8 cellular contexts compared by ENCODE assay signal in genomic region chr13:102774210-102774560, GRCh38. TPM values are rescaled to one million over a fixed set of nuclear protein-coding genes. Genes with fewer than 3 reads are reported as not detected.
DNase-seq lines count a peak whose midpoint lies in the region; ATAC-seq and TF ChIP-seq lines count a peak whose summit lies in the region.

No MANE protein-coding gene starts in this region.

- CTCF ChIA-PET in HCT116 (lab: Charles Lee), result interaction anchor here (1.3 to 2.0 kb wide), 2 partner anchors 49 to 73 kb away, joined by 4 read pairs; no protein-coding TSS in a partner anchor

- H3K9me3 ChIP-seq in HCT116 (ENCODE audit: control insufficient read depth in 1 of 2, insufficient read depth in 1 of 2, low read depth in 1 of 2, low read length in 2 of 2) (no peaks in the 10 kb centered on the region), left ventricle myocardium inferior (replicated peaks) (no peaks in the 10 kb centered on the region)

- intact Hi-C loops in HCT116 (cut with micrococcal nuclease), result no loop called here
- intact Hi-C loops in left ventricle myocardium inferior (cut with micrococcal nuclease), result no loop called here

- peaks cover 24% of the 10 kb centered on the region for H3K79me2 ChIP-seq in HCT116 (ENCODE audit: insufficient read depth, low read length)

- no peak for TF ChIP-seq POLR2A in HCT116 (IDR thresholded peaks at IDR 0.05; ENCODE audit: borderline replicate concordance, extremely low read depth, insufficient read depth, insufficient read length)

- H3K27me3 ChIP-seq in HCT116 (ENCODE audit: insufficient read depth, low read length) (no peaks in the 10 kb centered on the region), left ventricle myocardium inferior (ENCODE audit: low read depth) (no peaks in the 10 kb centered on the region)

- H3K27ac ChIP-seq in HCT116 (ENCODE audit: low read depth, low read length) (peak overlapping the region; percentile 77), left ventricle myocardium inferior (replicated peaks) (peak overlapping the region; percentile 85)

- H3K4me2 ChIP-seq in HCT116 (ENCODE audit: low read length), result peak overlapping the region; percentile 96

- 0 out of 4 replicates have a peak, but pooled peaks cover 0 to 3% of the 10 kb centered on the region in 2 experiments for H3K36me3 ChIP-seq in HCT116 (ENCODE audit: control insufficient read depth in 1 of 2, insufficient read depth in 2 of 2, low read length in 2 of 2)
- no peaks in the 10 kb centered on the region for H3K36me3 ChIP-seq in left ventricle myocardium inferior

- DNase-seq in HCT116 (ENCODE audit: low read depth, low spot score), result no peak
- peak in 1 of 2 donors; percentile 4 for DNase-seq in activated T-cell treated with anti-CD3 and anti-CD28 coated beads, Interleukin-2, amount 50 U/mL, for 72 hours
- DNase-seq in left ventricle myocardium inferior, result no peak
- no peak for DNase-seq in stimulated activated effector memory CD8-positive, alpha-beta T cell treated with anti-CD3 and anti-CD28 coated beads, Interleukin-12 subunit alpha, Interleukin-12 subunit beta, amount 100 ng/mL, for 72 hours (ENCODE audit: low spot score in 2 of 2)
- DNase-seq in SKM-1 treated with dmso at 0.1 percent for 144 hours (lab: John Stamatoyannopoulos, UW; ENCODE audit: unreplicated experiment), result no peak

- H3K9me2 ChIP-seq in HCT116 (ENCODE audit: insufficient read depth), result no peaks in the 10 kb centered on the region

- H3K36me3 Mint-ChIP-seq in activated T-cell treated with anti-CD3 and anti-CD28 coated beads, Interleukin-2, amount 50 U/mL, for 72 hours (ENCODE audit: insufficient read depth in 2 of 2), result peaks cover 0 to 1% of the 10 kb centered on the region in 2 donors
- peaks cover 25% of the 10 kb centered on the region for H3K36me3 Mint-ChIP-seq in stimulated activated effector memory CD8-positive, alpha-beta T cell treated with anti-CD3 and anti-CD28 coated beads, Interleukin-12 subunit alpha, Interleukin-12 subunit beta, amount 100 ng/mL, for 72 hours

- H2AFZ ChIP-seq in HCT116 (ENCODE audit: low read depth, low read length, poor library complexity, severe bottlenecking), result no peak overlapping the region

- H3K4me3 Mint-ChIP-seq in activated T-cell treated with anti-CD3 and anti-CD28 coated beads, Interleukin-2, amount 50 U/mL, for 72 hours, result peak overlapping the region; percentile 81 to 91
- H3K4me3 Mint-ChIP-seq in stimulated activated effector memory CD8-positive, alpha-beta T cell treated with anti-CD3 and anti-CD28 coated beads, Interleukin-12 subunit alpha, Interleukin-12 subunit beta, amount 100 ng/mL, for 72 hours, result peak overlapping the region; percentile 86

- POLR2A ChIA-PET in HCT116 (lab: Charles Lee), result interaction anchor here (1.0 to 1.5 kb wide), 5 partner anchors 15 to 178 kb away, joined by 3 to 8 read pairs (median 4); partner anchors contain the start of genes ERCC5 and TPP2

- RAD21 ChIA-PET in HCT116 (lab: Charles Lee; ENCODE audit: low non-redundant PET in 1 of 2, low total read pairs in 2 of 2, uncharacterized antibody in 2 of 2, unreplicated experiment in 2 of 2), result interaction anchor here in 1 of 2 experiments (1.0 kb wide), 1 partner anchor 49 kb away, joined by 4 read pairs; no protein-coding TSS in a partner anchor

- peak overlapping the region; percentile 26 for H3K27ac Mint-ChIP-seq in activated T-cell treated with anti-CD3 and anti-CD28 coated beads, Interleukin-2, amount 50 U/mL, for 72 hours
- H3K27ac Mint-ChIP-seq in stimulated activated effector memory CD8-positive, alpha-beta T cell treated with anti-CD3 and anti-CD28 coated beads, Interleukin-12 subunit alpha, Interleukin-12 subunit beta, amount 100 ng/mL, for 72 hours, result peak overlapping the region; percentile 95

- H3K4me1 ChIP-seq in HCT116 (ENCODE audit: control insufficient read depth in 1 of 2, insufficient read depth in 2 of 2, low read length in 2 of 2) (peaks cover 0 to 25% of the 10 kb centered on the region in 2 experiments; a peak in 2 of 4 replicates), left ventricle myocardium inferior (peaks cover 18% of the 10 kb centered on the region)

- no peak for ATAC-seq in HCT116
- no peak for ATAC-seq in activated T-cell treated with anti-CD3 and anti-CD28 coated beads, Interleukin-2, amount 50 U/mL, for 72 hours (replicated peaks in 1 of 2)
- ATAC-seq in stimulated activated effector memory CD8-positive, alpha-beta T cell treated with anti-CD3 and anti-CD28 coated beads, Interleukin-12 subunit alpha, Interleukin-12 subunit beta, amount 100 ng/mL, for 72 hours, result no peak
- no peak for ATAC-seq in GM18858 (IDR thresholded peaks at IDR 0.05; ENCODE audit: unreplicated experiment)
- no peak for ATAC-seq in GM19351 (IDR thresholded peaks at IDR 0.05; ENCODE audit: unreplicated experiment)
- ATAC-seq in GM18861 (IDR thresholded peaks at IDR 0.05; ENCODE audit: unreplicated experiment), result no peak

- peak overlapping the region; percentile 87 for H3K9ac ChIP-seq in HCT116 (ENCODE audit: low read length)

- BruUV-seq in HCT116 (replicated peaks; lab: Mats Ljungman, UMichigan), result TSS peak; percentile 87

- no peaks in the 10 kb centered on the region for H3K27me3 Mint-ChIP-seq in activated T-cell treated with anti-CD3 and anti-CD28 coated beads, Interleukin-2, amount 50 U/mL, for 72 hours (ENCODE audit: low read depth)

- no peak for TF ChIP-seq CTCF in HCT116 (IDR thresholded peaks at IDR 0.05 in 2 of 3, conservative IDR thresholded peaks at IDR 0.05 in 1 of 3; ENCODE audit: borderline replicate concordance in 1 of 3, insufficient read depth in 1 of 3, low read depth in 2 of 3, low read length in 2 of 3)
- TF ChIP-seq CTCF in left ventricle myocardium inferior (IDR thresholded peaks at IDR 0.05; ENCODE audit: borderline replicate concordance), result no peak

- H3K9me3 Mint-ChIP-seq in activated T-cell treated with anti-CD3 and anti-CD28 coated beads, Interleukin-2, amount 50 U/mL, for 72 hours, result no peaks in the 10 kb centered on the region
- H3K9me3 Mint-ChIP-seq in stimulated activated effector memory CD8-positive, alpha-beta T cell treated with anti-CD3 and anti-CD28 coated beads, Interleukin-12 subunit alpha, Interleukin-12 subunit beta, amount 100 ng/mL, for 72 hours, result no peaks in the 10 kb centered on the region

- H3K4me3 ChIP-seq in HCT116 (replicated peaks in 1 of 2; ENCODE audit: low read depth in 1 of 2, low read length in 2 of 2) (peak overlapping the region; percentile 36 to 85), left ventricle myocardium inferior (peak overlapping the region; percentile 93)

- H3K4me1 Mint-ChIP-seq in activated T-cell treated with anti-CD3 and anti-CD28 coated beads, Interleukin-2, amount 50 U/mL, for 72 hours (ENCODE audit: low read depth), result peaks cover 63% of the 10 kb centered on the region
- H3K4me1 Mint-ChIP-seq in stimulated activated effector memory CD8-positive, alpha-beta T cell treated with anti-CD3 and anti-CD28 coated beads, Interleukin-12 subunit alpha, Interleukin-12 subunit beta, amount 100 ng/mL, for 72 hours, result peaks cover 50% of the 10 kb centered on the region

- no peak for TF ChIP-seq RAD21 in HCT116 (IDR thresholded peaks at IDR 0.05; ENCODE audit: low read depth)

- H4K20me1 ChIP-seq in HCT116 (ENCODE audit: insufficient read depth), result no peaks in the 10 kb centered on the region

TF ChIP-seq in HCT116, 20 proteins besides CTCF, POLR2A, EP300 and RAD21 (continues in another document):
- TF ChIP-seq EGR1 (IDR thresholded peaks at IDR 0.05; ENCODE audit: low read depth) (no peak), TCF7L2 (IDR thresholded peaks at IDR 0.05; ENCODE audit: borderline replicate concordance, extremely low read depth, insufficient read depth, insufficient read length) (no peak), EZH2 (IDR thresholded peaks at IDR 0.05) (no peak), YY1 (IDR thresholded peaks at IDR 0.05; ENCODE audit: extremely low read depth, insufficient replicate concordance, low read depth, low read length) (no peak), REST (IDR thresholded peaks at IDR 0.05; ENCODE audit: low read depth) (no peak)
- TF ChIP-seq, protein P1, sequence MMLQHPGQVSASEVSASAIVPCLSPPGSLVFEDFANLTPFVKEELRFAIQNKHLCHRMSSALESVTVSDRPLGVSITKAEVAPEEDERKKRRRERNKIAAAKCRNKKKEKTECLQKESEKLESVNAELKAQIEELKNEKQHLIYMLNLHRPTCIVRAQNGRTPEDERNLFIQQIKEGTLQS (IDR thresholded peaks at IDR 0.05), result no peak

RNA-seq across cellular contexts. Expression of gene TEX30, which starts 0.6 kb away (rescaled TPM):
- 22.3 TPM for total RNA-seq in HCT116 (2021; ENCODE audit: unreplicated experiment)
- polyA plus RNA-seq in HCT116 (2012), result 4.2 and 9.6 TPM in 2 replicates
- 10 to 100 TPM; 25.1 to 34.0 TPM for total RNA-seq in activated T-cell treated with anti-CD3 and anti-CD28 coated beads, Interleukin-2, amount 50 U/mL, for 72 hours
- 8.1 TPM for total RNA-seq in left ventricle myocardium inferior

RNA-seq across cellular contexts. Expression of gene POGLUT2, which starts 24.6 kb away (rescaled TPM):
- total RNA-seq in HCT116 (2021; ENCODE audit: unreplicated experiment), result 4.8 TPM
- polyA plus RNA-seq in HCT116 (2012), result 1.2 and 2.2 TPM in 2 replicates
- 1 to 10 TPM; 4.2 to 6.0 TPM for total RNA-seq in activated T-cell treated with anti-CD3 and anti-CD28 coated beads, Interleukin-2, amount 50 U/mL, for 72 hours
- total RNA-seq in left ventricle myocardium inferior, result 3.4 TPM

RNA-seq across cellular contexts. Expression of gene BIVM, which starts 24.7 kb away (rescaled TPM):
- total RNA-seq in HCT116 (2021; ENCODE audit: unreplicated experiment), result 11.3 TPM
- 1.8 and 3.1 TPM in 2 replicates for polyA plus RNA-seq in HCT116 (2012)
- total RNA-seq in activated T-cell treated with anti-CD3 and anti-CD28 coated beads, Interleukin-2, amount 50 U/mL, for 72 hours, result 10 to 100 TPM; 21.1 to 22.8 TPM
- 37.5 TPM for total RNA-seq in left ventricle myocardium inferior
